In genomic region chr2:148508878-148509702, GRCh38 we compare ENCODE assay signal across 8 cellular contexts.
DNase-seq lines count a peak whose midpoint lies in the region; ATAC-seq and TF ChIP-seq lines count a peak whose summit lies in the region.

No MANE protein-coding gene starts in this region.

- ATAC-seq in GM21529 (IDR thresholded peaks at IDR 0.05; ENCODE audit: unreplicated experiment) = peak; percentile 100
- peak; percentile 99 to 100 for ATAC-seq in activated T-cell treated with anti-CD3 and anti-CD28 coated beads, Interleukin-2, amount 50 U/mL, for 72 hours (replicated peaks in 1 of 2)
- ATAC-seq in stimulated activated naive CD8-positive, alpha-beta T cell treated with anti-CD3 and anti-CD28 coated beads, Interleukin-15, Interleukin-2, amounts not matched to agents 100 U/mL and 50 U/mL, for 24 hours = peak; percentile 99

- no peaks in the 10 kb centered on the region for H3K36me3 Mint-ChIP-seq in activated T-cell treated with anti-CD3 and anti-CD28 coated beads, Interleukin-2, amount 50 U/mL, for 72 hours (ENCODE audit: insufficient read depth in 2 of 2)

- no peak overlapping the region for H3K4me2 ChIP-seq in neural cell (ENCODE audit: low read length)

- H3K4me1 Mint-ChIP-seq in activated T-cell treated with anti-CD3 and anti-CD28 coated beads, Interleukin-2, amount 50 U/mL, for 72 hours (ENCODE audit: low read depth) = peaks cover 22% of the 10 kb centered on the region

- H3K27me3 ChIP-seq in Peyer's patch (no peaks in the 10 kb centered on the region), neural cell (ENCODE audit: insufficient read depth, low read depth, low read length) (no peaks in the 10 kb centered on the region)

- H3K79me2 ChIP-seq in neural cell (replicated peaks; ENCODE audit: insufficient read depth, low read length) = no peaks in the 10 kb centered on the region

- TF ChIP-seq CTCF in Peyer's patch (IDR thresholded peaks at IDR 0.05) (peak; percentile 48 to 91 (median 85)), fibroblast of mammary gland (conservative IDR thresholded peaks at IDR 0.05; ENCODE audit: control insufficient read depth, insufficient read depth, low read depth, low read length) (peak; percentile 96), neural cell (IDR thresholded peaks at IDR 0.05; ENCODE audit: poor library complexity, severe bottlenecking) (peak; percentile 70)

- peak overlapping the region; percentile 16 to 50 (median 28) for H3K4me3 ChIP-seq in Peyer's patch
- H3K4me3 ChIP-seq in fibroblast of mammary gland (ENCODE audit: control insufficient read depth, low read depth, low read length) = peak overlapping the region; percentile 46
- H3K4me3 ChIP-seq in neural cell (ENCODE audit: low read length) = no peak overlapping the region

- H3K27ac Mint-ChIP-seq in activated T-cell treated with anti-CD3 and anti-CD28 coated beads, Interleukin-2, amount 50 U/mL, for 72 hours = peak overlapping the region; percentile 90

- H3K9me3 Mint-ChIP-seq in activated T-cell treated with anti-CD3 and anti-CD28 coated beads, Interleukin-2, amount 50 U/mL, for 72 hours = no peaks in the 10 kb centered on the region

- H3K9me2 ChIP-seq in neural cell (ENCODE audit: insufficient read depth, low read length) = no peaks in the 10 kb centered on the region

- H3K27ac ChIP-seq in Peyer's patch (no peak overlapping the region), neural cell (ENCODE audit: low read length) (no peak overlapping the region)

- no peak for TF ChIP-seq POLR2A in Peyer's patch (IDR thresholded peaks at IDR 0.05)

- peak; percentile 40 for DNase-seq in DMS153 (lab: John Stamatoyannopoulos, UW)
- DNase-seq in HuH-7 (ENCODE audit: low spot score) = peak; percentile 86
- peak; percentile 80 to 94 (median 85) for DNase-seq in Peyer's patch
- peak; percentile 88 to 89 for DNase-seq in activated T-cell treated with anti-CD3 and anti-CD28 coated beads, Interleukin-2, amount 50 U/mL, for 72 hours
- peak; percentile 81 for DNase-seq in fibroblast of mammary gland (ENCODE audit: low read depth)
- peak; percentile 86 for DNase-seq in stimulated activated naive CD8-positive, alpha-beta T cell treated with anti-CD3 and anti-CD28 coated beads, Interleukin-15, Interleukin-2, amounts not matched to agents 100 U/mL and 50 U/mL, for 24 hours

- no peaks in the 10 kb centered on the region for H4K20me1 ChIP-seq in neural cell (ENCODE audit: insufficient read depth)

- peak; percentile 75 for TF ChIP-seq RAD21 in neural cell (conservative IDR thresholded peaks at IDR 0.05)

- no peak for TF ChIP-seq EP300 in neural cell (conservative IDR thresholded peaks at IDR 0.05; ENCODE audit: poor library complexity, severe bottlenecking)

- H3K9ac ChIP-seq in neural cell (ENCODE audit: low read length) = no peak overlapping the region

- H3K27me3 Mint-ChIP-seq in activated T-cell treated with anti-CD3 and anti-CD28 coated beads, Interleukin-2, amount 50 U/mL, for 72 hours (ENCODE audit: low read depth) = no peaks in the 10 kb centered on the region

- H3K36me3 ChIP-seq in Peyer's patch (no peaks in the 10 kb centered on the region), neural cell (ENCODE audit: insufficient read depth, low read length) (peaks cover 3% of the 10 kb centered on the region)

- H3F3A ChIP-seq in neural cell (ENCODE audit: insufficient read depth, low read length, poor library complexity, severe bottlenecking) = no peaks in the 10 kb centered on the region

- peaks cover 0 to 8% (median 0%) of the 10 kb centered on the region in 4 donors for H3K4me1 ChIP-seq in Peyer's patch

- H3K9me3 ChIP-seq in Peyer's patch (no peaks in the 10 kb centered on the region), neural cell (ENCODE audit: low read length) (no peaks in the 10 kb centered on the region)

- H3K4me3 Mint-ChIP-seq in activated T-cell treated with anti-CD3 and anti-CD28 coated beads, Interleukin-2, amount 50 U/mL, for 72 hours = peak overlapping the region; percentile 74 to 88

- no peak overlapping the region for H2AFZ ChIP-seq in neural cell (ENCODE audit: low read depth, low read length)

TF ChIP-seq in neural cell, 6 proteins besides CTCF, POLR2A, EP300 and RAD21:
- TF ChIP-seq SMC3 (conservative IDR thresholded peaks at IDR 0.05; ENCODE audit: poor library complexity) (peak; percentile 74), MXI1 (conservative IDR thresholded peaks at IDR 0.05; ENCODE audit: poor library complexity, severe bottlenecking) (no peak)
